Comparison of ENCODE assay signal across 9 cellular contexts in the genomic region with DNA sequence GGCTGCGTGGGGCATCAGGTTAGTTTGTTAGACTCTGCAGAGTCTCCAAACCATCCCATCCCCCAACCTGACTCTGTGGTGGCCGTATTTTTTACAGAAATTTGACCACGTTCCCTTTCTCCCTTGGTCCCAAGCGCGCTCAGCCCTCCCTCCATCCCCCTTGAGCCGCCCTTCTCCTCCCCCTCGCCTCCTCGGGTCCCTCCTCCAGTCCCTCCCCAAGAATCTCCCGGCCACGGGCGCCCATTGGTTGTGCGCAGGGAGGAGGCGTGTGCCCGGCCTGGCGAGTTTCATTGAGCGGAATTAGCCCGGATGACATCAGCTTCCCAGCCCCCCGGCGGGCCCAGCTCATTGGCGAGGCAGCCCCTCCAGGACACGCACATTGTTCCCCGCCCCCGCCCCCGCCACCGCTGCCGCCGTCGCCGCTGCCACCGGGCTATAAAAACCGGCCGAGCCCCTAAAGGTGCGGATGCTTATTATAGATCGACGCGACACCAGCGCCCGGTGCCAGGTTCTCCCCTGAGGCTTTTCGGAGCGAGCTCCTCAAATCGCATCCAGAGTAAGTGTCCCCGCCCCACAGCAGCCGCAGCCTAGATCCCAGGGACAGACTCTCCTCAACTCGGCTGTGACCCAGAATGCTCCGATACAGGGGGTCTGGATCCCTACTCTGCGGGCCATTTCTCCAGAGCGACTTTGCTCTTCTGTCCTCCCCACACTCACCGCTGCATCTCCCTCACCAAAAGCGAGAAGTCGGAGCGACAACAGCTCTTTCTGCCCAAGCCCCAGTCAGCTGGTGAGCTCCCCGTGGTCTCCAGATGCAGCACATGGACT. TPM values are rescaled to one million over a fixed set of nuclear protein-coding genes. Genes with fewer than 3 reads are reported as not detected.
A peak's percentile ranks its signal among the peaks of the same experiment; 100 is the strongest.
DNase-seq lines count a peak whose midpoint lies in the region; ATAC-seq and TF ChIP-seq lines count a peak whose summit lies in the region.
"Had no signal": no experiment of that assay in that cellular context is flagged by ENCODE, and none has a peak within 500 bp of the region (broad histone marks: within the 10 kb centered on the region; RNA-seq: fewer than 3 reads in every experiment).

A gene (plus strand): TSS at position 465 of the 828 bp plus-strand sequence. CDS start 928 bp downstream, outside the sequence.

- H3K4me1 ChIP-seq in right atrium auricular region: peaks cover 0 to 62% of the 10 kb centered on the region in 2 donors

- peaks cover 72% of the 10 kb centered on the region for H3K27me3 Mint-ChIP-seq in osteocyte (ENCODE audit: unreplicated experiment)

- DNase-seq in GF-D8 (lab: John Stamatoyannopoulos, UW) (peak; percentile 75), NCI-H2171 treated with DMSO at 0.1 percent for 48 hours (lab: John Stamatoyannopoulos, UW) (peak; percentile 84), osteocyte (ENCODE audit: extremely low spot score, unreplicated experiment) (peak; percentile 89), ureter (ENCODE audit: low spot score) (no peak), right atrium auricular region (ENCODE audit: low spot score) (no peak)
- DNase-seq in effector CD8-positive, alpha-beta T cell (lab: John Stamatoyannopoulos, UW): no peak

- H3K27me3 ChIP-seq in right atrium auricular region: peaks cover 35 to 85% of the 10 kb centered on the region in 2 donors

- H3K36me3 Mint-ChIP-seq in osteocyte (ENCODE audit: unreplicated experiment): peaks cover 2% of the 10 kb centered on the region

- TF ChIP-seq CTCF in osteocyte (IDR thresholded peaks at IDR 0.05): no peak
- TF ChIP-seq CTCF in right atrium auricular region (IDR thresholded peaks at IDR 0.05): no peak

- H3K4me3 Mint-ChIP-seq in osteocyte (ENCODE audit: unreplicated experiment): peak within 1 kb of the TSS; percentile 78

- peak within 1 kb of the TSS; percentile 76 for H3K27ac ChIP-seq in cingulate gyrus (ENCODE audit: low read depth, low read length)
- no peak within 1 kb of the TSS for H3K27ac ChIP-seq in right atrium auricular region

- peak within 1 kb of the TSS; percentile 42 for H3K27ac Mint-ChIP-seq in osteocyte (ENCODE audit: unreplicated experiment)

- ATAC-seq in GM21717 (IDR thresholded peaks at IDR 0.05; ENCODE audit: unreplicated experiment): no peak

- H3K9me3 ChIP-seq in right atrium auricular region: no peaks in the 10 kb centered on the region

- no peaks in the 10 kb centered on the region for H3K36me3 ChIP-seq in right atrium auricular region

- peaks cover 13% of the 10 kb centered on the region for H3K4me1 Mint-ChIP-seq in osteocyte (ENCODE audit: unreplicated experiment)

- H3K4me3 ChIP-seq in right atrium auricular region: peak within 1 kb of the TSS in 1 of 2 donors; percentile 10

- H3K9me3 Mint-ChIP-seq in osteocyte (ENCODE audit: unreplicated experiment): no peaks in the 10 kb centered on the region

RNA-seq across cellular contexts. Expression of the gene that starts here (rescaled TPM):
- total RNA-seq in osteocyte (0.37 and 0.56 TPM in 2 replicates), ureter (not detected), right atrium auricular region (not detected)
- total RNA-seq: myocyte had no signal

Comparison
In these comparisons a context has a peak if more than half of its experiments do, and no peak if none do; other contexts are left out.
1. Peak in DNase-seq in osteocyte; RNA of the gene not detected or under 1 TPM.
2. DNase-seq: peak in GF-D8 (single experiment) and NCI-H2171 treated with DMSO at 0.1 percent for 48 hours (single experiment); none in ureter (single experiment), right atrium auricular region (single experiment) and effector CD8-positive, alpha-beta T cell (single experiment).